Comparison of ENCODE assay signal across 11 cellular contexts in genomic region chr17:77390870-77391269, GRCh38.
DNase-seq lines count a peak whose midpoint lies in the region; ATAC-seq and TF ChIP-seq lines count a peak whose summit lies in the region.
"Had no signal": no experiment of that assay in that cellular context is flagged by ENCODE, and none has a peak within 500 bp of the region (broad histone marks: within the 10 kb centered on the region; RNA-seq: fewer than 3 reads in every experiment).

No MANE protein-coding gene starts in this region.

- TF ChIP-seq CTCF in tibial nerve (IDR thresholded peaks at IDR 0.05) (no peak), lower leg skin (IDR thresholded peaks at IDR 0.05) (no peak)

- peaks cover 0 to 3% of the 10 kb centered on the region in 2 donors for H3K36me3 Mint-ChIP-seq in activated T-cell treated with anti-CD3 and anti-CD28 coated beads, Interleukin-2, amount 50 U/mL, for 72 hours (ENCODE audit: insufficient read depth in 2 of 2)
- peaks cover 11% of the 10 kb centered on the region for H3K36me3 Mint-ChIP-seq in activated naive CD8-positive, alpha-beta T cell treated with anti-CD3 and anti-CD28 coated beads, Interleukin-2, amount 10 ng/mL, durations not matched to agents 7 days and 5 days

- peaks cover 59% of the 10 kb centered on the region for H3K79me2 ChIP-seq in mesendoderm (ENCODE audit: control insufficient read depth, insufficient read depth, low read length)

- H3K27ac ChIP-seq in mesendoderm (ENCODE audit: low read depth, low read length) (no peak overlapping the region), tibial nerve (peak overlapping the region; percentile 32 to 88 (median 80))

- H2BK120ac ChIP-seq in mesendoderm (ENCODE audit: low read depth, low read length), result no peak overlapping the region

- peak overlapping the region; percentile 30 for H3K56ac ChIP-seq in mesendoderm (ENCODE audit: low read length)

- no peaks in the 10 kb centered on the region for H3K9me3 Mint-ChIP-seq in activated T-cell treated with anti-CD3 and anti-CD28 coated beads, Interleukin-2, amount 50 U/mL, for 72 hours
- no peaks in the 10 kb centered on the region for H3K9me3 Mint-ChIP-seq in activated naive CD8-positive, alpha-beta T cell treated with anti-CD3 and anti-CD28 coated beads, Interleukin-2, amount 10 ng/mL, durations not matched to agents 7 days and 5 days

- no peak overlapping the region for H3K4me3 ChIP-seq in mesendoderm (ENCODE audit: low read length)
- H3K4me3 ChIP-seq in tibial nerve, result no peak overlapping the region
- no peak overlapping the region for H3K4me3 ChIP-seq in lower leg skin (ENCODE audit: low read depth, poor library complexity, severe bottlenecking)
- H3K4me3 ChIP-seq: pancreas had no signal

- H4K5ac ChIP-seq in mesendoderm (ENCODE audit: low read length), result no peak overlapping the region

- ATAC-seq in activated T-cell treated with anti-CD3 and anti-CD28 coated beads, Interleukin-2, amount 50 U/mL, for 72 hours (replicated peaks in 1 of 2), result no peak
- no peak for ATAC-seq in activated naive CD8-positive, alpha-beta T cell treated with anti-CD3 and anti-CD28 coated beads, Interleukin-2, amount 10 ng/mL, durations not matched to agents 7 days and 5 days (ENCODE audit: low read depth)
- ATAC-seq: pancreas had no signal

- WGBS in mesendoderm (ENCODE audit: extremely low coverage, insufficient coverage, low lambda C conversion rate), result no CpG with 5 or more reads among the region's 12 CpGs
- WGBS in tibial nerve, 2 donors, result 84 to 86% methylated on average over 10 to 12 of the region's 12 CpGs
- WGBS in lower leg skin, 2 donors, result 79 to 85% methylated on average over 11 to 12 of the region's 12 CpGs

- TF ChIP-seq EP300 in tibial nerve (IDR thresholded peaks at IDR 0.05), result no peak

- POLR2A ChIA-PET in activated naive CD8-positive, alpha-beta T cell treated with anti-CD3 and anti-CD28 coated beads, Interleukin-2, amount 10 ng/mL, durations not matched to agents 7 days and 5 days (lab: Charles Lee), result interaction anchor here (0.5 to 6.8 kb wide), 10 partner anchors 10 to 567 kb away, joined by 3 to 84 read pairs (median 5); partner anchors contain the start of gene TNRC6C

- DNase-seq in activated T-cell treated with anti-CD3 and anti-CD28 coated beads, Interleukin-2, amount 50 U/mL, for 72 hours, result no peak
- DNase-seq in activated T-cell treated with anti-CD3 and anti-CD28 coated beads for 4 hours (no peak), mesendoderm (no peak), tibial nerve (ENCODE audit: low spot score in 2 of 2) (no peak), lower leg skin (ENCODE audit: low spot score in 2 of 2) (no peak), NCI-H146 (lab: John Stamatoyannopoulos, UW) (no peak), NCI-H345 treated with DMSO at 0.1 percent for 48 hours (lab: John Stamatoyannopoulos, UW; ENCODE audit: unreplicated experiment) (no peak)
- DNase-seq in activated naive CD8-positive, alpha-beta T cell treated with anti-CD3 and anti-CD28 coated beads, Interleukin-2, amount 10 ng/mL, durations not matched to agents 7 days and 5 days, result no peak
- DNase-seq: activated CD4-positive, alpha-beta T cell treated with anti-CD3 and anti-CD28 coated beads for 4 hours; cerebellar nuclear complex had no signal

- H3K36me3 ChIP-seq in mesendoderm (ENCODE audit: control insufficient read depth, insufficient read depth, low read length) (no peaks in the 10 kb centered on the region), tibial nerve (no peaks in the 10 kb centered on the region)
- H3K36me3 ChIP-seq: pancreas had no signal

- no peaks in the 10 kb centered on the region for H3K27me3 Mint-ChIP-seq in activated T-cell treated with anti-CD3 and anti-CD28 coated beads, Interleukin-2, amount 50 U/mL, for 72 hours (ENCODE audit: low read depth)
- H3K27me3 Mint-ChIP-seq in activated naive CD8-positive, alpha-beta T cell treated with anti-CD3 and anti-CD28 coated beads, Interleukin-2, amount 10 ng/mL, durations not matched to agents 7 days and 5 days, result no peaks in the 10 kb centered on the region

- no peaks in the 10 kb centered on the region for H3K9me3 ChIP-seq in tibial nerve
- H3K9me3 ChIP-seq: pancreas had no signal

- H4K8ac ChIP-seq in mesendoderm (ENCODE audit: low read depth, low read length), result no peak overlapping the region

- no peak overlapping the region for H3K27ac Mint-ChIP-seq in activated T-cell treated with anti-CD3 and anti-CD28 coated beads, Interleukin-2, amount 50 U/mL, for 72 hours
- peak overlapping the region; percentile 54 for H3K27ac Mint-ChIP-seq in activated naive CD8-positive, alpha-beta T cell treated with anti-CD3 and anti-CD28 coated beads, Interleukin-2, amount 10 ng/mL, durations not matched to agents 7 days and 5 days

- H3K79me1 ChIP-seq in mesendoderm (ENCODE audit: low read length), result peaks cover 49% of the 10 kb centered on the region

- H3K4me1 ChIP-seq in mesendoderm (ENCODE audit: control insufficient read depth, low read depth, low read length) (peaks cover 46% of the 10 kb centered on the region), tibial nerve (peaks cover 0 to 97% (median 88%) of the 10 kb centered on the region in 4 donors)

- no peak overlapping the region for H3K4ac ChIP-seq in mesendoderm (ENCODE audit: low read depth, low read length)

- no peak overlapping the region for H3K23ac ChIP-seq in mesendoderm (ENCODE audit: low read length)

- no peak overlapping the region for H2AK5ac ChIP-seq in mesendoderm (ENCODE audit: low read length)

- H3K27me3 ChIP-seq in mesendoderm (ENCODE audit: insufficient read depth, low read length, poor library complexity) (no peaks in the 10 kb centered on the region), tibial nerve (no peaks in the 10 kb centered on the region)

- TF ChIP-seq POLR2A in tibial nerve (IDR thresholded peaks at IDR 0.05) (no peak), lower leg skin (IDR thresholded peaks at IDR 0.05) (no peak)

- no peak overlapping the region for H3K4me2 ChIP-seq in mesendoderm (ENCODE audit: low read length)

- intact Hi-C loops in lower leg skin (cut with DNase I; ENCODE audit: low total_unique reads), result no loop called here

- no peak overlapping the region for H2BK15ac ChIP-seq in mesendoderm (replicated peaks; ENCODE audit: low read depth)

- peaks cover 77% of the 10 kb centered on the region for H3K4me1 Mint-ChIP-seq in activated T-cell treated with anti-CD3 and anti-CD28 coated beads, Interleukin-2, amount 50 U/mL, for 72 hours (ENCODE audit: low read depth)
- H3K4me1 Mint-ChIP-seq in activated naive CD8-positive, alpha-beta T cell treated with anti-CD3 and anti-CD28 coated beads, Interleukin-2, amount 10 ng/mL, durations not matched to agents 7 days and 5 days, result peaks cover 74% of the 10 kb centered on the region

- H2BK5ac ChIP-seq in mesendoderm (ENCODE audit: low read length), result no peak overlapping the region

- H3K4me3 Mint-ChIP-seq in activated T-cell treated with anti-CD3 and anti-CD28 coated beads, Interleukin-2, amount 50 U/mL, for 72 hours, result peak overlapping the region; percentile 85 to 94
- peak overlapping the region; percentile 71 for H3K4me3 Mint-ChIP-seq in activated naive CD8-positive, alpha-beta T cell treated with anti-CD3 and anti-CD28 coated beads, Interleukin-2, amount 10 ng/mL, durations not matched to agents 7 days and 5 days

- H3K9ac ChIP-seq in mesendoderm (ENCODE audit: low read length), result peak overlapping the region; percentile 29

- H3K18ac ChIP-seq in mesendoderm (ENCODE audit: low read length), result peak overlapping the region; percentile 7
